ENCODE assay signal across 1 cellular context in genomic region chr5:146832985-146833732, GRCh38.
TF ChIP-seq lines count a peak whose summit lies in the region.

No MANE protein-coding gene starts in this region.

TF ChIP-seq in SK-N-SH treated with all-trans-retinoic acid at 6 μM for 48 hours, 23 proteins besides CTCF, POLR2A, EP300 and RAD21 (continued from another document):
- no peak for TF ChIP-seq OSR1 (CRISPR knock-in tag; IDR thresholded peaks at IDR 0.05)
